In the genomic region with DNA sequence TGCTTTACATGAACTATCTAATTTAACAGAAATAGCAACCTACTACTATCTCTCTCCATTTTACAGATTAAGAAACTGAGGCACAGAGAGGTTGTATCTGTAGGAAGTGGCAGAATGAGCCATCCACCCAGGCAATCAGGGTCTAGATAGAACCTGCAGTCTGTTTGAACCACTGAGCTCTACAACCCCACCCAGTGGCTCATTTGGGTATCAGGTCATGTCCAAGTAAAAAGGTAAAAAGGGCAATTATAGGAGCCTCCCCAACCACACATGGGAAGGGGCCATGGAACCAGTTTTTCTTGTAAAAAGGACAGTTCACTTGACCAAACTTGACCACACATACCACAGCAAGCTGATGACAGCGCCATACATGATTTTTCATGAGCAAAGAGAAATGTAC, we compare ENCODE assay signal across 8 cellular contexts.
DNase-seq lines count a peak whose midpoint lies in the region; ATAC-seq lines count a peak whose summit lies in the region.

No MANE protein-coding gene starts in this region.

- no peak overlapping the region for H4K8ac ChIP-seq in mesendoderm (ENCODE audit: low read depth, low read length)

- no peak overlapping the region for H3K4ac ChIP-seq in mesendoderm (ENCODE audit: low read depth, low read length)

- ATAC-seq in naive thymus-derived CD8-positive, alpha-beta T cell: no peak
- no peak for ATAC-seq in GM19455 (IDR thresholded peaks at IDR 0.05; ENCODE audit: unreplicated experiment)

- no peak overlapping the region for H2BK15ac ChIP-seq in mesendoderm (replicated peaks; ENCODE audit: low read depth)

- no peaks in the 10 kb centered on the region for H3K4me1 ChIP-seq in Karpas-422 (ENCODE audit: low read length)
- no peaks in the 10 kb centered on the region for H3K4me1 ChIP-seq in mesendoderm (ENCODE audit: control insufficient read depth, low read depth, low read length)

- H3K36me3 Mint-ChIP-seq in activated naive CD8-positive, alpha-beta T cell treated with anti-CD3 and anti-CD28 coated beads for 36 hours: no peaks in the 10 kb centered on the region
- no peaks in the 10 kb centered on the region for H3K36me3 Mint-ChIP-seq in naive thymus-derived CD8-positive, alpha-beta T cell

- H3K4me2 ChIP-seq in Karpas-422 (ENCODE audit: low read depth, low read length, poor library complexity, severe bottlenecking): no peak overlapping the region
- no peak overlapping the region for H3K4me2 ChIP-seq in mesendoderm (ENCODE audit: low read length)

- H3K36me3 ChIP-seq in Karpas-422 (ENCODE audit: insufficient read depth, low read length) (no peaks in the 10 kb centered on the region), mesendoderm (ENCODE audit: control insufficient read depth, insufficient read depth, low read length) (no peaks in the 10 kb centered on the region)

- no peak overlapping the region for H3K4me3 Mint-ChIP-seq in activated naive CD8-positive, alpha-beta T cell treated with anti-CD3 and anti-CD28 coated beads for 36 hours
- H3K4me3 Mint-ChIP-seq in naive thymus-derived CD8-positive, alpha-beta T cell: no peak overlapping the region

- no peaks in the 10 kb centered on the region for H3K9me3 ChIP-seq in Karpas-422 (ENCODE audit: low read length)

- no peak overlapping the region for H3K56ac ChIP-seq in mesendoderm (ENCODE audit: low read length)

- no peaks in the 10 kb centered on the region for H3K79me1 ChIP-seq in mesendoderm (ENCODE audit: low read length)

- no peak overlapping the region for H2AK5ac ChIP-seq in mesendoderm (ENCODE audit: low read length)

- H3K27ac ChIP-seq in Karpas-422 (ENCODE audit: low read length) (no peak overlapping the region), mesendoderm (ENCODE audit: low read depth, low read length) (no peak overlapping the region)

- H3K9me3 Mint-ChIP-seq in activated naive CD8-positive, alpha-beta T cell treated with anti-CD3 and anti-CD28 coated beads for 36 hours: no peaks in the 10 kb centered on the region
- H3K9me3 Mint-ChIP-seq in naive thymus-derived CD8-positive, alpha-beta T cell: peaks cover 0 to 8% (median 0%) of the 10 kb centered on the region in 9 donors

- no peaks in the 10 kb centered on the region for H3K9me2 ChIP-seq in Karpas-422 (replicated peaks; ENCODE audit: insufficient read depth, low read length)

- H3K27me3 ChIP-seq in Karpas-422 (ENCODE audit: low read length) (no peaks in the 10 kb centered on the region), mesendoderm (ENCODE audit: insufficient read depth, low read length, poor library complexity) (no peaks in the 10 kb centered on the region)

- no peak overlapping the region for H3K18ac ChIP-seq in mesendoderm (ENCODE audit: low read length)

- peaks cover 8% of the 10 kb centered on the region for H3K27me3 Mint-ChIP-seq in activated naive CD8-positive, alpha-beta T cell treated with anti-CD3 and anti-CD28 coated beads for 36 hours
- H3K27me3 Mint-ChIP-seq in naive thymus-derived CD8-positive, alpha-beta T cell: peaks cover 2 to 37% (median 7%) of the 10 kb centered on the region in 5 donors

- H3K9ac ChIP-seq in Karpas-422 (ENCODE audit: low read length): no peak overlapping the region
- no peak overlapping the region for H3K9ac ChIP-seq in mesendoderm (ENCODE audit: low read length)

- no peak overlapping the region for H2BK120ac ChIP-seq in mesendoderm (ENCODE audit: low read depth, low read length)

- DNase-seq in stimulated activated CD4-positive, alpha-beta T cell treated with anti-CD3 and anti-CD28 coated beads, Interleukin-12 subunit alpha, Interleukin-12 subunit beta, amount 100 ng/mL, for 4 hours: peak; percentile 1
- no peak for DNase-seq in stimulated activated CD4-positive, alpha-beta T cell treated with anti-CD3 and anti-CD28 coated beads, Interleukin-4, amount 100 ng/mL, for 24 hours
- peak; percentile 73 for DNase-seq in Karpas-422
- peak; percentile 5 for DNase-seq in activated naive CD8-positive, alpha-beta T cell treated with anti-CD3 and anti-CD28 coated beads for 36 hours
- peak; percentile 72 for DNase-seq in mesendoderm
- DNase-seq in naive thymus-derived CD8-positive, alpha-beta T cell: no peak
- no peak for DNase-seq in activated CD8-positive, alpha-beta memory T cell treated with anti-CD3 and anti-CD28 coated beads, Interleukin-2, amount 50 U/mL, for 48 hours

- no peaks in the 10 kb centered on the region for H3K79me2 ChIP-seq in Karpas-422 (ENCODE audit: low read length)
- H3K79me2 ChIP-seq in mesendoderm (ENCODE audit: control insufficient read depth, insufficient read depth, low read length): no peaks in the 10 kb centered on the region

- no peak overlapping the region for H2BK5ac ChIP-seq in mesendoderm (ENCODE audit: low read length)

- no peak overlapping the region for H2AFZ ChIP-seq in Karpas-422 (ENCODE audit: low read length)

- no peaks in the 10 kb centered on the region for H4K20me1 ChIP-seq in Karpas-422 (ENCODE audit: insufficient read depth, low read depth, low read length)

- no peak overlapping the region for H3K4me3 ChIP-seq in Karpas-422 (ENCODE audit: low read length)
- H3K4me3 ChIP-seq in mesendoderm (ENCODE audit: low read length): no peak overlapping the region

- no peak overlapping the region for H4K5ac ChIP-seq in mesendoderm (ENCODE audit: low read length)

- WGBS in mesendoderm (ENCODE audit: extremely low coverage, insufficient coverage, low lambda C conversion rate): no CpG with 5 or more reads among the region's 1 CpG

- H3K4me1 Mint-ChIP-seq in activated naive CD8-positive, alpha-beta T cell treated with anti-CD3 and anti-CD28 coated beads for 36 hours: no peaks in the 10 kb centered on the region
- H3K4me1 Mint-ChIP-seq in naive thymus-derived CD8-positive, alpha-beta T cell: no peaks in the 10 kb centered on the region

- no peak overlapping the region for H3K27ac Mint-ChIP-seq in activated naive CD8-positive, alpha-beta T cell treated with anti-CD3 and anti-CD28 coated beads for 36 hours
- no peak overlapping the region for H3K27ac Mint-ChIP-seq in naive thymus-derived CD8-positive, alpha-beta T cell

- H3K23ac ChIP-seq in mesendoderm (ENCODE audit: low read length): no peak overlapping the region

- POLR2A ChIA-PET in naive thymus-derived CD8-positive, alpha-beta T cell (lab: Charles Lee): no interaction called here

Comparison
In these comparisons a context has a peak if more than half of its experiments do, and no peak if none do; other contexts are left out.
1. DNase-seq: peak in stimulated activated CD4-positive, alpha-beta T cell treated with anti-CD3 and anti-CD28 coated beads, Interleukin-12 subunit alpha, Interleukin-12 subunit beta, amount 100 ng/mL, for 4 hours (single experiment), Karpas-422 (single experiment), activated naive CD8-positive, alpha-beta T cell treated with anti-CD3 and anti-CD28 coated beads for 36 hours (single experiment) and mesendoderm (single experiment); none in stimulated activated CD4-positive, alpha-beta T cell treated with anti-CD3 and anti-CD28 coated beads, Interleukin-4, amount 100 ng/mL, for 24 hours (single experiment), naive thymus-derived CD8-positive, alpha-beta T cell (0 of 10) and activated CD8-positive, alpha-beta memory T cell treated with anti-CD3 and anti-CD28 coated beads, Interleukin-2, amount 50 U/mL, for 48 hours (single experiment).